ENCODE assay signal across 9 cellular contexts in the genomic region with DNA sequence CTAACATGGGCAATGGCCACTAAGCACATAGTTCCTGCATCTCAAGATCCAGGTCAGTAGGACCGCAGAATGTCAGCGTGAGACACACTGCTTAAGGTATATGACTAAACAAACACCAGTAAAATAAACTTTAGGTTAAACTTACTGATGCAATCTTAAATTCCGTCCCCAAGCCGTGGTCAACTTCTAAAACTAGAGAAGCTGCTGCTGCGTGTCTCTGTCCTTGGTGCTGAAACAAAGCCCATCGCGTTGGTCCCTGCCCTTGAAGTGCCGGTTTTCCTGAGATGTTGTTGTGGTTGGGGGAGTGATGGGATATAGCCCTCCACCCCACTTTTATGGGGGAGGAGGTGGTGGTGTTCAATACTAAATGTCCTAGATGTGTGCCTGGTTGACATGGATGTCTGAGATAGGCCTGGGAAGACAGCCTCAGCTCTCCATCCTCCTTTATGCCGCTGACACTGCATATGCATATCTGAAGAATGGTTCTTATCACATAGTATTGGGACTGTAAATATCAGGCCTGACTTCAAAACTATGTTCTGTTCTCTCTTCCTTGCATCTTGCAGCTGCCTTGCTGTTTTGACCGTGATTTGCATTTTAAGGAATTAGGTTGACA.
A peak's percentile ranks its signal among the peaks of the same experiment; 100 is the strongest.
DNase-seq lines count a peak whose midpoint lies in the region; ATAC-seq, FAIRE-seq and TF ChIP-seq lines count a peak whose summit lies in the region.
"Had no signal": no experiment of that assay in that cellular context is flagged by ENCODE, and none has a peak within 500 bp of the region (broad histone marks: within the 10 kb centered on the region; RNA-seq: fewer than 3 reads in every experiment).

No MANE protein-coding gene starts in this region.

- H3K36me3 ChIP-seq in HEK293 (ENCODE audit: control insufficient read depth in 2 of 2, insufficient read depth in 1 of 2, low read length in 2 of 2): no peaks in the 10 kb centered on the region
- H3K36me3 ChIP-seq in HepG2 (replicated peaks in 1 of 2; ENCODE audit: control insufficient read depth in 1 of 2, insufficient read depth in 2 of 2, low read length in 2 of 2): no peaks in the 10 kb centered on the region

- H3K79me2 ChIP-seq in HepG2 (ENCODE audit: insufficient read depth, low read length): no peaks in the 10 kb centered on the region

- BruUV-seq in HepG2 (replicated peaks; lab: Mats Ljungman, UMichigan): no TSS peak

- H3K9me3 ChIP-seq in HEK293 (ENCODE audit: control insufficient read depth, insufficient read depth, low read depth, low read length): no peaks in the 10 kb centered on the region
- no peaks in the 10 kb centered on the region for H3K9me3 ChIP-seq in HepG2 (ENCODE audit: low read length)

- H3K4me3 ChIP-seq in HEK293 (ENCODE audit: low read depth, low read length) (no peak overlapping the region), astrocyte of the cerebellum (ENCODE audit: low read depth, low read length) (no peak overlapping the region), HepG2 (replicated peaks in 1 of 3; ENCODE audit: insufficient read depth in 1 of 3, low read depth in 2 of 3, low read length in 3 of 3) (no peak overlapping the region)

- TF ChIP-seq CTCF in HEK293 (tag by site-specific recombination; IDR thresholded peaks at IDR 0.05) (no peak), astrocyte of the cerebellum (IDR thresholded peaks at IDR 0.05; ENCODE audit: low read depth, low read length, missing control alignments) (no peak), HepG2 (CRISPR knock-in tag; IDR thresholded peaks at IDR 0.05) (no peak)

- no peak for TF ChIP-seq RAD21 in HepG2 (CRISPR knock-in tag; IDR thresholded peaks at IDR 0.05)

- no peak for ATAC-seq in HepG2
- no peak for ATAC-seq in HG03045 (IDR thresholded peaks at IDR 0.05; ENCODE audit: unreplicated experiment)
- no peak for ATAC-seq in HG02623 (IDR thresholded peaks at IDR 0.05; ENCODE audit: unreplicated experiment)
- ATAC-seq: Panc1 had no signal

- no peak for FAIRE-seq in HepG2 (lab: Jason Lieb, UNC)

- CTCF ChIA-PET in HEK293 (lab: Yijun Ruan, JAX): no interaction called here
- CTCF ChIA-PET in HepG2 (lab: Yijun Ruan, JAX; ENCODE audit: low intra/inter-chr PET ratio, low total read pairs): no interaction called here

- DNase-seq in T follicular helper cell (ENCODE audit: low read depth): peak; percentile 38
- peak; percentile 32 for DNase-seq in astrocyte of the cerebellum (ENCODE audit: low read depth)
- peak; percentile 39 for DNase-seq in HepG2 (ENCODE audit: low spot score)
- DNase-seq in stimulated activated CD8-positive, alpha-beta memory T cell treated with anti-CD3 and anti-CD28 coated beads, Interleukin-4, amount 100 ng/mL, for 4 hours (ENCODE audit: low read depth in 2 of 2, low spot score in 1 of 2): peak; percentile 9 to 24
- no peak for DNase-seq in cerebellar nuclear complex (lab: John Stamatoyannopoulos, UW)

- H3K4me1 ChIP-seq in HEK293 (ENCODE audit: control insufficient read depth, insufficient read depth, low read length): no peaks in the 10 kb centered on the region
- no peaks in the 10 kb centered on the region for H3K4me1 ChIP-seq in HepG2 (ENCODE audit: insufficient read depth, low read length)

- H3K4me2 ChIP-seq in HepG2 (ENCODE audit: low read depth, low read length): no peak overlapping the region

- H4K20me1 ChIP-seq in HepG2 (ENCODE audit: insufficient read depth, low read length): no peaks in the 10 kb centered on the region

- in situ Hi-C loops in astrocyte of the cerebellum (cut with HindIII; ENCODE audit: low sequenced_read_pairs): no loop called here
- in situ Hi-C loops in HepG2 (cut with HindIII; ENCODE audit: extremely low pct_ligation_motif_present, low pct_unique_long_range_greater_than_20kb): no loop called here

- H3K27me3 ChIP-seq in HepG2 (ENCODE audit: control insufficient read depth in 1 of 2, insufficient read depth in 2 of 2, low read length in 2 of 2): no peaks in the 10 kb centered on the region

- 17% methylated on average over 10 of the region's 10 CpGs for WGBS in HepG2 (ENCODE audit: low lambda C conversion rate)

- H2AFZ ChIP-seq in HepG2 (ENCODE audit: low read length): no peak overlapping the region

- TF ChIP-seq EP300 in HepG2 (IDR thresholded peaks at IDR 0.05; ENCODE audit: low read depth in 2 of 2, low read length in 2 of 2) (no peak), HepG2 (CRISPR knock-in tag; IDR thresholded peaks at IDR 0.05; ENCODE audit: borderline replicate concordance) (no peak)

- intact Hi-C loops in HepG2 (cut with micrococcal nuclease; ENCODE audit: unreplicated experiment): no loop called here

- TF ChIP-seq POLR2A in HepG2 (IDR thresholded peaks at IDR 0.05; ENCODE audit: insufficient read depth in 1 of 2, low read depth in 2 of 2, low read length in 2 of 2): no peak

- POLR2A ChIA-PET in HEK293 (lab: Yijun Ruan, JAX) (no interaction called here), HepG2 (lab: Yijun Ruan, JAX) (no interaction called here)

- no peak overlapping the region for H3K27ac ChIP-seq in HEK293 (ENCODE audit: extremely low read depth, low read depth, low read length)
- no peak overlapping the region for H3K27ac ChIP-seq in HepG2 (ENCODE audit: extremely low read length, insufficient read depth, low read length)

- H3K9ac ChIP-seq in HepG2 (ENCODE audit: insufficient read depth, low read depth, low read length): no peak overlapping the region

TF ChIP-seq in HEK293, 187 proteins besides CTCF, POLR2A, EP300 and RAD21 (continues in another document):
- peak; percentile 62 for TF ChIP-seq GLIS1 (tag by site-specific recombination; IDR thresholded peaks at IDR 0.05)
- no peak for TF ChIP-seq ZNF776 (tag by site-specific recombination; IDR thresholded peaks at IDR 0.05; ENCODE audit: borderline replicate concordance)
- TF ChIP-seq REST (tag by site-specific recombination; IDR thresholded peaks at IDR 0.05): peak; percentile 99
- peak; percentile 61; the same call in 1 of the 2 replicates for TF ChIP-seq ZNF394 (tag by site-specific recombination; IDR thresholded peaks at IDR 0.05; ENCODE audit: borderline replicate concordance)
- no peak for TF ChIP-seq ZNF335 (tag by site-specific recombination; conservative IDR thresholded peaks at IDR 0.05)
- peak; percentile 37; the same call in 1 of the 2 replicates for TF ChIP-seq ZNF677 (tag by site-specific recombination; IDR thresholded peaks at IDR 0.05)

TF ChIP-seq in HepG2, 621 proteins besides CTCF, POLR2A, EP300 and RAD21 (continues in another document):
- TF ChIP-seq RORA (CRISPR knock-in tag; IDR thresholded peaks at IDR 0.05): no peak
- no peak for TF ChIP-seq JUND (CRISPR knock-in tag; IDR thresholded peaks at IDR 0.05)
- TF ChIP-seq ZEB1 (IDR thresholded peaks at IDR 0.05; ENCODE audit: insufficient replicate concordance, low read depth): no peak
- 0 out of 2 replicates have a peak, but pooled peaks have one; percentile 46 for TF ChIP-seq GZF1 (CRISPR knock-in tag; IDR thresholded peaks at IDR 0.05)
- peak; percentile 61; the same call in 1 of the 2 replicates for TF ChIP-seq SIX4 (CRISPR knock-in tag; IDR thresholded peaks at IDR 0.05)
- TF ChIP-seq SALL1 (CRISPR knock-in tag; IDR thresholded peaks at IDR 0.05): peak; percentile 89
- no peak for TF ChIP-seq AGO1 (IDR thresholded peaks at IDR 0.05; ENCODE audit: low read depth, low read length, poor library complexity, severe bottlenecking)
- TF ChIP-seq POLR2G (IDR thresholded peaks at IDR 0.05; ENCODE audit: low read depth, low read length): no peak
- TF ChIP-seq IKZF5 (CRISPR knock-in tag; IDR thresholded peaks at IDR 0.05): peak; percentile 63; the same call in 1 of the 2 replicates
- 0 out of 2 replicates have a peak, but pooled peaks have one; percentile 33 for TF ChIP-seq SNAPC2 (CRISPR knock-in tag; IDR thresholded peaks at IDR 0.05)
- TF ChIP-seq KAT2B (IDR thresholded peaks at IDR 0.05; ENCODE audit: borderline replicate concordance, low read depth, low read length): no peak
- TF ChIP-seq PBX2 (CRISPR knock-in tag; IDR thresholded peaks at IDR 0.05): no peak
- TF ChIP-seq FOXC1 (CRISPR knock-in tag; IDR thresholded peaks at IDR 0.05; ENCODE audit: borderline replicate concordance): 0 out of 2 replicates have a peak, but pooled peaks have one; percentile 42

Comparison
In these comparisons a context has a peak if more than half of its experiments do, and no peak if none do; other contexts are left out.
1. DNase-seq: peak in T follicular helper cell (single experiment), astrocyte of the cerebellum (single experiment), HepG2 (single experiment) and stimulated activated CD8-positive, alpha-beta memory T cell treated with anti-CD3 and anti-CD28 coated beads, Interleukin-4, amount 100 ng/mL, for 4 hours (2 of 2); none in cerebellar nuclear complex (0 of 2).
2. Of the 63 proteins assayed by ChIP-seq in both HepG2 and HEK293: peak only in HepG2: GLI4, KLF9, ZBTB20, ZBTB26, ZBTB44, ZFP37 and 5 more; only in HEK293: TCF7L2; in both: REST; in neither: 49; mixed calls (peak in some experiments, not most) for 1.